In genomic region chr2:237572021-237572741, GRCh38 we compare ENCODE assay signal across 1 cellular context.
A peak's percentile ranks its signal among the peaks of the same experiment; 100 is the strongest.
TF ChIP-seq lines count a peak whose summit lies in the region.

No MANE protein-coding gene starts in this region.

TF ChIP-seq in K562, 482 proteins besides CTCF, POLR2A, EP300 and RAD21 (continued from another document):
- TF ChIP-seq KDM5B (IDR thresholded peaks at IDR 0.05; ENCODE audit: insufficient replicate concordance, low read depth, low read length) (no peak), KLF13 (tag; IDR thresholded peaks at IDR 0.05; ENCODE audit: borderline replicate concordance, low read depth) (no peak), NFYB (IDR thresholded peaks at IDR 0.05; ENCODE audit: extremely low read depth, insufficient read length) (no peak), NFE2 (IDR thresholded peaks at IDR 0.05; ENCODE audit: low read depth) (no peak), KHSRP (IDR thresholded peaks at IDR 0.05) (no peak), PCBP1 (IDR thresholded peaks at IDR 0.05; ENCODE audit: low read depth, low read length, poor library complexity, severe bottlenecking) (no peak), NFRKB (IDR thresholded peaks at IDR 0.05; ENCODE audit: low read depth) (no peak), SMC3 (conservative IDR thresholded peaks at IDR 0.05; ENCODE audit: insufficient read depth, low read depth, low read length) (peak; percentile 96), RERE (CRISPR knock-in tag; IDR thresholded peaks at IDR 0.05; ENCODE audit: borderline replicate concordance) (no peak), ETV6 (IDR thresholded peaks at IDR 0.05; ENCODE audit: borderline replicate concordance in 1 of 2, low read depth in 2 of 2, low read length in 1 of 2) (no peak), ETV6 (CRISPR knock-in tag; IDR thresholded peaks at IDR 0.05; ENCODE audit: borderline replicate concordance) (no peak), BRF1 (IDR thresholded peaks at IDR 0.05; ENCODE audit: borderline replicate concordance, extremely low read depth, insufficient read length) (no peak), NR3C1 (CRISPR knock-in tag; IDR thresholded peaks at IDR 0.05) (no peak), SLC30A9 (CRISPR knock-in tag; IDR thresholded peaks at IDR 0.05) (no peak), CCNT2 (IDR thresholded peaks at IDR 0.05; ENCODE audit: borderline replicate concordance, extremely low read depth, insufficient read length, low read depth, low read length) (no peak), ZNF75A (CRISPR knock-in tag; IDR thresholded peaks at IDR 0.05) (no peak), JUNB (CRISPR knock-in tag; conservative IDR thresholded peaks at IDR 0.05) (no peak), NCOA4 (IDR thresholded peaks at IDR 0.05; ENCODE audit: partially characterized antibody) (no peak), CAMTA2 (CRISPR knock-in tag; conservative IDR thresholded peaks at IDR 0.05) (no peak), YBX1 (IDR thresholded peaks at IDR 0.05) (no peak)
- TF ChIP-seq, protein P1, sequence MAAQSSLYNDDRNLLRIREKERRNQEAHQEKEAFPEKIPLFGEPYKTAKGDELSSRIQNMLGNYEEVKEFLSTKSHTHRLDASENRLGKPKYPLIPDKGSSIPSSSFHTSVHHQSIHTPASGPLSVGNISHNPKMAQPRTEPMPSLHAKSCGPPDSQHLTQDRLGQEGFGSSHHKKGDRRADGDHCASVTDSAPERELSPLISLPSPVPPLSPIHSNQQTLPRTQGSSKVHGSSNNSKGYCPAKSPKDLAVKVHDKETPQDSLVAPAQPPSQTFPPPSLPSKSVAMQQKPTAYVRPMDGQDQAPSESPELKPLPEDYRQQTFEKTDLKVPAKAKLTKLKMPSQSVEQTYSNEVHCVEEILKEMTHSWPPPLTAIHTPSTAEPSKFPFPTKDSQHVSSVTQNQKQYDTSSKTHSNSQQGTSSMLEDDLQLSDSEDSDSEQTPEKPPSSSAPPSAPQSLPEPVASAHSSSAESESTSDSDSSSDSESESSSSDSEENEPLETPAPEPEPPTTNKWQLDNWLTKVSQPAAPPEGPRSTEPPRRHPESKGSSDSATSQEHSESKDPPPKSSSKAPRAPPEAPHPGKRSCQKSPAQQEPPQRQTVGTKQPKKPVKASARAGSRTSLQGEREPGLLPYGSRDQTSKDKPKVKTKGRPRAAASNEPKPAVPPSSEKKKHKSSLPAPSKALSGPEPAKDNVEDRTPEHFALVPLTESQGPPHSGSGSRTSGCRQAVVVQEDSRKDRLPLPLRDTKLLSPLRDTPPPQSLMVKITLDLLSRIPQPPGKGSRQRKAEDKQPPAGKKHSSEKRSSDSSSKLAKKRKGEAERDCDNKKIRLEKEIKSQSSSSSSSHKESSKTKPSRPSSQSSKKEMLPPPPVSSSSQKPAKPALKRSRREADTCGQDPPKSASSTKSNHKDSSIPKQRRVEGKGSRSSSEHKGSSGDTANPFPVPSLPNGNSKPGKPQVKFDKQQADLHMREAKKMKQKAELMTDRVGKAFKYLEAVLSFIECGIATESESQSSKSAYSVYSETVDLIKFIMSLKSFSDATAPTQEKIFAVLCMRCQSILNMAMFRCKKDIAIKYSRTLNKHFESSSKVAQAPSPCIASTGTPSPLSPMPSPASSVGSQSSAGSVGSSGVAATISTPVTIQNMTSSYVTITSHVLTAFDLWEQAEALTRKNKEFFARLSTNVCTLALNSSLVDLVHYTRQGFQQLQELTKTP (IDR thresholded peaks at IDR 0.05; ENCODE audit: low read depth in 1 of 2, partially characterized antibody in 2 of 2): no peak
- TF ChIP-seq, protein P2, sequence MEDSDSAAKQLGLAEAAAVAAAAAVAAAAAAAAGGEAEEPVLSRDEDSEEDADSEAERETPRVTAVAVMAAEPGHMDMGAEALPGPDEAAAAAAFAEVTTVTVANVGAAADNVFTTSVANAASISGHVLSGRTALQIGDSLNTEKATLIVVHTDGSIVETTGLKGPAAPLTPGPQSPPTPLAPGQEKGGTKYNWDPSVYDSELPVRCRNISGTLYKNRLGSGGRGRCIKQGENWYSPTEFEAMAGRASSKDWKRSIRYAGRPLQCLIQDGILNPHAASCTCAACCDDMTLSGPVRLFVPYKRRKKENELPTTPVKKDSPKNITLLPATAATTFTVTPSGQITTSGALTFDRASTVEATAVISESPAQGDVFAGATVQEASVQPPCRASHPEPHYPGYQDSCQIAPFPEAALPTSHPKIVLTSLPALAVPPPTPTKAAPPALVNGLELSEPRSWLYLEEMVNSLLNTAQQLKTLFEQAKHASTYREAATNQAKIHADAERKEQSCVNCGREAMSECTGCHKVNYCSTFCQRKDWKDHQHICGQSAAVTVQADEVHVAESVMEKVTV (CRISPR knock-in tag; IDR thresholded peaks at IDR 0.05): peak; percentile 92
